9 cellular contexts compared by ENCODE assay signal in genomic region chr3:186571644-186572013, GRCh38. TPM values are rescaled to one million over a fixed set of nuclear protein-coding genes. Genes with fewer than 3 reads are reported as not detected.
DNase-seq lines count a peak whose midpoint lies in the region; ATAC-seq, FAIRE-seq and TF ChIP-seq lines count a peak whose summit lies in the region.
"Had no signal": no experiment of that assay in that cellular context is flagged by ENCODE, and none has a peak within 500 bp of the region (broad histone marks: within the 10 kb centered on the region; RNA-seq: fewer than 3 reads in every experiment).

No MANE protein-coding gene starts in this region.

- H3K9me3 ChIP-seq in OCI-LY3 (ENCODE audit: insufficient read depth, low read length) = no peaks in the 10 kb centered on the region
- H3K9me3 ChIP-seq in psoas muscle = no peaks in the 10 kb centered on the region

- peak overlapping the region; percentile 28 for H3K27ac ChIP-seq in OCI-LY3 (ENCODE audit: low read length)
- H3K27ac ChIP-seq in psoas muscle = no peak overlapping the region

- H3K36me3 ChIP-seq in OCI-LY3 (replicated peaks; ENCODE audit: low read depth, low read length) (peaks cover 30% of the 10 kb centered on the region), psoas muscle (ENCODE audit: insufficient read depth in 1 of 2, low read depth in 1 of 2) (peaks cover 7 to 47% of the 10 kb centered on the region in 2 donors)

- H3K27me3 Mint-ChIP-seq in endothelial cell (ENCODE audit: unreplicated experiment) = peaks cover 5% of the 10 kb centered on the region

- H2AFZ ChIP-seq in OCI-LY3 (ENCODE audit: low read depth, low read length) = no peak overlapping the region

- TF ChIP-seq CTCF in GM12864 (IDR thresholded peaks at IDR 0.05; ENCODE audit: low read depth, low read length, missing control alignments) = no peak
- no peak for TF ChIP-seq CTCF in OCI-LY3 (IDR thresholded peaks at IDR 0.05; ENCODE audit: low read depth, low read length)
- TF ChIP-seq CTCF in endothelial cell (IDR thresholded peaks at IDR 0.05; ENCODE audit: unreplicated experiment) = no peak
- no peak for TF ChIP-seq CTCF in psoas muscle (IDR thresholded peaks at IDR 0.05)

- H3K4me3 ChIP-seq in GM12864 (ENCODE audit: low read depth, low read length) = peak overlapping the region; percentile 73
- H3K4me3 ChIP-seq in OCI-LY3 (ENCODE audit: low read length) = peak overlapping the region; percentile 83
- peak overlapping the region; percentile 87 for H3K4me3 ChIP-seq in psoas muscle

- H3K4me3 Mint-ChIP-seq in endothelial cell (ENCODE audit: unreplicated experiment) = peak overlapping the region; percentile 99

- H4K20me1 ChIP-seq in OCI-LY3 (ENCODE audit: insufficient read depth, low read length) = no peaks in the 10 kb centered on the region

- WGBS in psoas muscle, 3 donors = 65 to 84% (median 78%) methylated on average over 2 of the region's 2 CpGs

- H3K4me1 ChIP-seq in OCI-LY3 (ENCODE audit: low read length) (peaks cover 15% of the 10 kb centered on the region), psoas muscle (peaks cover 19% of the 10 kb centered on the region)

- H3K4me2 ChIP-seq in OCI-LY3 (ENCODE audit: low read length) = peak overlapping the region; percentile 95

- H3K27me3 ChIP-seq in OCI-LY3 (ENCODE audit: low read depth, low read length) (no peaks in the 10 kb centered on the region), psoas muscle (ENCODE audit: insufficient read depth in 3 of 3, low read length in 2 of 3) (no peaks in the 10 kb centered on the region)

- DNase-seq in GM12864 (ENCODE audit: low read depth) = no peak
- DNase-seq in endothelial cell (ENCODE audit: low spot score) = no peak
- no peak for DNase-seq in psoas muscle
- no peak for DNase-seq in H54 (ENCODE audit: insufficient read length, low spot score)
- DNase-seq in cortex of kidney (lab: John Stamatoyannopoulos, UW) = no peak
- no peak for DNase-seq in cerebellar cortex (ENCODE audit: low spot score)

- intact Hi-C loops in psoas muscle (cut with DNase I) = loop anchor here in 1 of 2 donors (5.0 kb wide), 1 partner anchor 211 kb away; the partner anchor contains the start of gene EIF4A2

- peaks cover 19% of the 10 kb centered on the region for H3K4me1 Mint-ChIP-seq in endothelial cell (ENCODE audit: unreplicated experiment)

- peak overlapping the region; percentile 21 for H3K27ac Mint-ChIP-seq in endothelial cell (ENCODE audit: unreplicated experiment)

- ATAC-seq in psoas muscle (no peak), GM21737 (IDR thresholded peaks at IDR 0.05; ENCODE audit: unreplicated experiment) (no peak)

- FAIRE-seq in H54 (lab: Jason Lieb, UNC) = no peak

- peak overlapping the region; percentile 69 for H3K9ac ChIP-seq in OCI-LY3 (ENCODE audit: low read length)

- H3K36me3 Mint-ChIP-seq in endothelial cell (ENCODE audit: low read depth, unreplicated experiment) = peaks cover 8% of the 10 kb centered on the region

- H3K79me2 ChIP-seq in OCI-LY3 (ENCODE audit: low read length) = peaks cover 51% of the 10 kb centered on the region

- H3K9me3 Mint-ChIP-seq in endothelial cell (ENCODE audit: unreplicated experiment) = no peaks in the 10 kb centered on the region

- no peak for TF ChIP-seq POLR2A in H54 (IDR thresholded peaks at IDR 0.05; ENCODE audit: low read depth, low read length)

RNA-seq across cellular contexts. Expression of gene DNAJB11, which starts 1.1 kb away (rescaled TPM):
- total RNA-seq in endothelial cell (ENCODE audit: unreplicated experiment) (71.2 TPM), psoas muscle (10 to 100 TPM; 10.3 to 24.2 (median 17.4) TPM)
- 10 to 100 TPM; 35.4 to 49.2 (median 47.3) TPM for polyA plus RNA-seq in psoas muscle

RNA-seq across cellular contexts. Expression of gene TBCCD1, which starts 4.5 kb away (rescaled TPM):
- 19.5 TPM for total RNA-seq in endothelial cell (ENCODE audit: unreplicated experiment)
- total RNA-seq in psoas muscle = 1 to 10 TPM; 4.9 to 7.8 (median 6.4) TPM
- 10 to 100 TPM in 1 of 3 donors, 1 to 10 TPM in 2; 4.6 to 10.8 (median 7.6) TPM for polyA plus RNA-seq in psoas muscle

RNA-seq across cellular contexts. Expression of gene CRYGS, which starts 27.4 kb away (rescaled TPM):
- 5.8 TPM for total RNA-seq in endothelial cell (ENCODE audit: unreplicated experiment)
- under 1 TPM; 0.37 to 0.75 (median 0.55) TPM for total RNA-seq in psoas muscle
- 1 to 10 TPM in 1 of 3 donors, under 1 TPM in 2; 0.30 to 1.0 (median 0.65) TPM for polyA plus RNA-seq in psoas muscle

RNA-seq across cellular contexts. Expression of gene AHSG, which starts 41.2 kb away (rescaled TPM):
- total RNA-seq in endothelial cell (ENCODE audit: unreplicated experiment) = not detected
- total RNA-seq in psoas muscle = not detected
- polyA plus RNA-seq in psoas muscle = not detected
- total RNA-seq: T-helper 1 cell treated with Interleukin-12 subunit alpha and Interleukin-12 subunit beta and Interleukin-4 antibody, amounts not matched to agents 30 ng/mL and 1 ng/mL, for 36 hours had no signal
